19 cellular contexts compared by ENCODE assay signal in the genomic region with DNA sequence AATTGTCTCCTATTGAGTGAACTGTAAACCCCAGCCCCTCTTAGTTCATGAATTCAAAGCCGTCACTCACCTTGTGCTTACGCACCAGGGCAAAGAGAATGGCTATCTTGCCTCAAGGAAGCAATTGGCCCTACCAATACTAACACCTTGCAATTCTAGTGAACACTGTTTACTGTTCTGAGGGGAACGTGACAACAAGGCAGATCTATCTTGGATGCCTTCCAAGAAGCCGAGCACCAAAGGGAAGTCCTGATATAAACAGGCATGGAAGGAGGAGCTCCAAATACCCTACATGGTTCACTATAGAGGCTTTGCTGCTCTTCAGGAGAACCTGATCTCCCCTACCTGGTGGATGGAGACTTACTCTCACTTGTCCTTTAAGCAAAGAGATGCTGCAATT. TPM values are rescaled to one million over a fixed set of nuclear protein-coding genes. Genes with fewer than 3 reads are reported as not detected.
DNase-seq lines count a peak whose midpoint lies in the region; ATAC-seq and TF ChIP-seq lines count a peak whose summit lies in the region.
"Had no signal": no experiment of that assay in that cellular context is flagged by ENCODE, and none has a peak within 500 bp of the region (broad histone marks: within the 10 kb centered on the region; RNA-seq: fewer than 3 reads in every experiment).

No MANE protein-coding gene starts in this region.

- H3K4me1 ChIP-seq in endodermal cell (ENCODE audit: control insufficient read depth, insufficient read depth, low read length), result peaks cover 3% of the 10 kb centered on the region

- WGBS in endodermal cell (ENCODE audit: insufficient coverage in 1 of 2, insufficient read length in 1 of 2), 2 experiments, result 81 to 87% methylated on average over 4 of the region's 4 CpGs

- no peak overlapping the region for H3K27ac Mint-ChIP-seq in endodermal cell
- H3K27ac Mint-ChIP-seq in type B pancreatic cell, result peak overlapping the region; percentile 13
- H3K27ac Mint-ChIP-seq: activated T-cell treated with anti-CD3 and anti-CD28 coated beads, Interleukin-2, amount 50 U/mL, for 24 hours; CD4-positive, CD25-positive, alpha-beta regulatory T cell; IgD-negative memory B cell; T-cell had no signal

- ATAC-seq in GM18909 (IDR thresholded peaks at IDR 0.05; ENCODE audit: poor library complexity, unreplicated experiment) (no peak), GM18505 (IDR thresholded peaks at IDR 0.05; ENCODE audit: unreplicated experiment) (no peak)
- ATAC-seq: esophagus mucosa, T-cell had no signal

- H3K27ac ChIP-seq in endodermal cell (ENCODE audit: low read depth, low read length), result peak overlapping the region; percentile 75
- H3K27ac ChIP-seq: neutrophil, Peyer's patch had no signal

- DNase-seq in NCI-H82 (lab: John Stamatoyannopoulos, UW) (peak; percentile 62), NCI-H82 treated with DMSO at 0.1 percent for 48 hours (lab: John Stamatoyannopoulos, UW; ENCODE audit: unreplicated experiment) (no peak), NCI-H345 treated with DMSO at 0.1 percent for 48 hours (lab: John Stamatoyannopoulos, UW; ENCODE audit: unreplicated experiment) (peak; percentile 92), endodermal cell (no peak), type B pancreatic cell (ENCODE audit: extremely low spot score, unreplicated experiment) (no peak), Kasumi-1 (lab: John Stamatoyannopoulos, UW) (no peak)
- DNase-seq: activated CD4-positive, alpha-beta T cell treated with anti-CD3 and anti-CD28 coated beads for 4 hours; activated T-cell treated with anti-CD3 and anti-CD28 coated beads, Interleukin-2, amount 50 U/mL, for 24 hours; CD4-positive, CD25-positive, alpha-beta regulatory T cell; GF-D8; Peyer's patch; T-cell had no signal

- H3K4me3 Mint-ChIP-seq in endodermal cell, result no peak overlapping the region
- peak overlapping the region; percentile 92 for H3K4me3 Mint-ChIP-seq in type B pancreatic cell
- H3K4me3 Mint-ChIP-seq: activated T-cell treated with anti-CD3 and anti-CD28 coated beads, Interleukin-2, amount 50 U/mL, for 24 hours; CD4-positive, CD25-positive, alpha-beta regulatory T cell; T-cell had no signal

- no peak overlapping the region for H3K9ac ChIP-seq in endodermal cell (ENCODE audit: extremely low read depth, low read length, poor library complexity, severe bottlenecking)

- TF ChIP-seq POLR2A in GM18505 (IDR thresholded peaks at IDR 0.05; ENCODE audit: borderline replicate concordance, extremely low read depth, insufficient read depth, insufficient read length), result no peak

- no peaks in the 10 kb centered on the region for H3K9me3 ChIP-seq in endodermal cell (ENCODE audit: control insufficient read depth, low read length)
- H3K9me3 ChIP-seq: neutrophil, Peyer's patch had no signal

- H3K36me3 Mint-ChIP-seq in endodermal cell (ENCODE audit: low read depth) (no peaks in the 10 kb centered on the region), type B pancreatic cell (no peaks in the 10 kb centered on the region)
- H3K36me3 Mint-ChIP-seq: CD4-positive, CD25-positive, alpha-beta regulatory T cell; T-cell had no signal

- H3K36me3 ChIP-seq in endodermal cell (ENCODE audit: control insufficient read depth, insufficient read depth, low read length), result no peaks in the 10 kb centered on the region
- H3K36me3 ChIP-seq: neutrophil, Peyer's patch had no signal

- H3K4me3 ChIP-seq in endodermal cell (ENCODE audit: low read length), result no peak overlapping the region
- H3K4me3 ChIP-seq: lung, Peyer's patch had no signal

- peaks cover 69% of the 10 kb centered on the region for H3K27me3 Mint-ChIP-seq in endodermal cell (ENCODE audit: insufficient read depth)
- peaks cover 72% of the 10 kb centered on the region for H3K27me3 Mint-ChIP-seq in type B pancreatic cell

- H3K4me1 Mint-ChIP-seq in endodermal cell (peaks cover 23% of the 10 kb centered on the region), type B pancreatic cell (ENCODE audit: unreplicated experiment) (peaks cover 5% of the 10 kb centered on the region)
- H3K4me1 Mint-ChIP-seq: T-cell had no signal

- H3K27me3 ChIP-seq in endodermal cell (ENCODE audit: control insufficient read depth, insufficient read depth, low read length, poor library complexity, severe bottlenecking), result peaks cover 60% of the 10 kb centered on the region
- H3K27me3 ChIP-seq: Peyer's patch had no signal

- H3K9me3 Mint-ChIP-seq in endodermal cell (no peaks in the 10 kb centered on the region), type B pancreatic cell (no peaks in the 10 kb centered on the region)

- TF ChIP-seq CTCF in endodermal cell (conservative IDR thresholded peaks at IDR 0.05), result no peak
- TF ChIP-seq CTCF in type B pancreatic cell (conservative IDR thresholded peaks at IDR 0.05), result no peak

RNA-seq across cellular contexts. Expression of a gene that starts 1.7 kb away (rescaled TPM):
- 1 to 10 TPM; 1.5 to 4.6 TPM for total RNA-seq in endodermal cell
- polyA plus RNA-seq in endodermal cell (2013, experiment 1 of 2), result 2.8 TPM
- 2.4 TPM for polyA plus RNA-seq in endodermal cell (2013, experiment 2 of 2)
- 3.2 and 6.2 TPM in 2 replicates for total RNA-seq in type B pancreatic cell (ENCODE audit: low replicate concordance)
- total RNA-seq: A172; CD4-positive, CD25-positive, alpha-beta regulatory T cell; T-cell had no signal
- polyA plus RNA-seq: CD4-positive, CD25-positive, alpha-beta regulatory T cell; IgD-negative memory B cell had no signal

Comparison
In these comparisons a context has a peak if more than half of its experiments do, and no peak if none do; other contexts are left out.
1. DNase-seq: peak in NCI-H82 (single experiment) and NCI-H345 treated with DMSO at 0.1 percent for 48 hours (single experiment); none in NCI-H82 treated with DMSO at 0.1 percent for 48 hours (single experiment), endodermal cell (single experiment), type B pancreatic cell (single experiment) and Kasumi-1 (0 of 2).